In the genomic region with DNA sequence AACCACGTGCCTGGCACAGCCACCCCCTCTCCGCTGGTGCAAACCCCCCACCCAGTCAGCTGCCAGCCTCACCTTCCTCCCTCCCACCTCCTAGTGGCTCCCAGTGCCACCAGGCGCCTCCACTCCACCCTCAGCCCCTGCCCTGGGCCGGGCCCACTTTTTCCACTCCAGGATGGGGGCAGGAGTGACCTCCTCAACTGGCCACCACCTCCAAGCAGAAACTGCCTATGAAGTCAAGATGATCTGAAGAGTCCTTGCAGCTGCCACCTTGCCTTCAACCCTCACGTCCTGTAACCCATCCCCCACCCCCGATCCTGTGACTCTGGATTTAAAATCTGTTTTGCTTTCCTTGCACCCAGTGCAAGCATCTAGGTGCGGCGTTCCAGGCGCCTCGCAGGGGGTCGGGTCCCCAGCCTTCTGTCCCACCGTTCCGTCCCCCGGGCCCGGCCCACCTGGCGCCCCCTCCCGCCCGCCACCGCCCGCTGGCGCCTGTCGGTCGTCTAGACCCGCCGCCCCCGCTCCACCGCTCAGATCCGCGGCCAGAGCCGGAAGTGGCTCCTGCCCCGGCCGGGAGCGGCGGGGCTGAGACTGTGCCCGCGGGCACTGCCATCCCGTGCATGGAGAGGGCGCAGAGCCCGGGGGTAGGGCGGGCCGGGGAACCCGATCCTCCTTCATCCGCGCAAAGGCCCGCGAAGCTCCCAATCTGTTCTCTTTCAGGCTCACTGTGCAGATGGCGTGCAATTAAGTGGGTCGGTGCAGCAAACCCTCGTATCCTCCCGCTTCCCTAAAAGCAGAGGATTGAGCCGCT, we compare ENCODE assay signal across 8 cellular contexts. TPM values are rescaled to one million over a fixed set of nuclear protein-coding genes. Genes with fewer than 3 reads are reported as not detected.
DNase-seq lines count a peak whose midpoint lies in the region; ATAC-seq, FAIRE-seq and TF ChIP-seq lines count a peak whose summit lies in the region.

No MANE protein-coding gene starts in this region.

- POLR2A ChIA-PET in A673 (lab: Charles Lee; ENCODE audit: low non-redundant PET), result interaction anchor here (0.5 kb wide), 1 partner anchor 51 kb away, joined by 3 read pairs; no protein-coding TSS in a partner anchor

- peak overlapping the region; percentile 67 for H3K4me3 Mint-ChIP-seq in activated T-helper 17 cell treated with anti-CD3 and anti-CD28 coated beads, Interleukin-2, amount 50 U/mL, for 72 hours

- peak overlapping the region; percentile 77 for H3K4me2 ChIP-seq in osteoblast (ENCODE audit: insufficient read depth, low read length)

- WGBS in urinary bladder, result 8% methylated on average over 51 of the region's 51 CpGs

- H3K36me3 ChIP-seq in A673 (ENCODE audit: insufficient read depth, low read length, poor library complexity, severe bottlenecking) (peaks cover 5% of the 10 kb centered on the region), osteoblast (ENCODE audit: insufficient read depth, low read length) (peaks cover 8% of the 10 kb centered on the region), urinary bladder (ENCODE audit: insufficient read depth) (no peaks in the 10 kb centered on the region)

- peak; percentile 93 for ATAC-seq in activated T-helper 17 cell treated with anti-CD3 and anti-CD28 coated beads, Interleukin-2, amount 50 U/mL, for 72 hours (replicated peaks)

- no peaks in the 10 kb centered on the region for H3K4me1 Mint-ChIP-seq in activated T-helper 17 cell treated with anti-CD3 and anti-CD28 coated beads, Interleukin-2, amount 50 U/mL, for 72 hours

- CTCF ChIA-PET in A673 (lab: Charles Lee), result no interaction called here

- BruUV-seq in A673 (replicated peaks; lab: Mats Ljungman, UMichigan), result no TSS peak

- H3K9me3 Mint-ChIP-seq in activated T-helper 17 cell treated with anti-CD3 and anti-CD28 coated beads, Interleukin-2, amount 50 U/mL, for 72 hours, result no peaks in the 10 kb centered on the region

- H3K36me3 Mint-ChIP-seq in activated T-helper 17 cell treated with anti-CD3 and anti-CD28 coated beads, Interleukin-2, amount 50 U/mL, for 72 hours (ENCODE audit: low read depth), result no peaks in the 10 kb centered on the region

- peak overlapping the region; percentile 57 for H3K27ac ChIP-seq in A673 (ENCODE audit: low read depth, low read length, poor library complexity, severe bottlenecking)
- no peak overlapping the region for H3K27ac ChIP-seq in osteoblast (ENCODE audit: low read depth, low read length)
- H3K27ac ChIP-seq in urinary bladder (ENCODE audit: low read depth), result peak overlapping the region; percentile 83

- H3K27me3 ChIP-seq in A673 (replicated peaks; ENCODE audit: insufficient read depth, low read depth, low read length, poor library complexity) (no peaks in the 10 kb centered on the region), osteoblast (ENCODE audit: insufficient read depth, low read length) (no peaks in the 10 kb centered on the region)

- H2AFZ ChIP-seq in osteoblast (ENCODE audit: low read length), result peak overlapping the region; percentile 68

- DNase-seq in A673 (ENCODE audit: low spot score) (peak; percentile 34), GM19239 (ENCODE audit: insufficient read length, low spot score) (peak; percentile 62), NCI-H524 (lab: John Stamatoyannopoulos, UW) (peak; percentile 86 to 92), fibroblast of peridontal ligament (ENCODE audit: extremely low read depth) (peak; percentile 14), osteoblast (ENCODE audit: insufficient read length, low spot score, missing footprints) (peak; percentile 72), NCI-H187 treated with DMSO at 0.1 percent for 48 hours (lab: John Stamatoyannopoulos, UW) (no peak)

- peak; percentile 11 for FAIRE-seq in GM19239 (lab: Jason Lieb, UNC)

- H3K4me1 ChIP-seq in A673 (ENCODE audit: insufficient read depth, low read length, poor library complexity, severe bottlenecking) (no peaks in the 10 kb centered on the region), osteoblast (ENCODE audit: insufficient read depth, low read length) (peaks cover 10% of the 10 kb centered on the region), urinary bladder (ENCODE audit: insufficient read depth) (peaks cover 3% of the 10 kb centered on the region)

- H3K27me3 Mint-ChIP-seq in activated T-helper 17 cell treated with anti-CD3 and anti-CD28 coated beads, Interleukin-2, amount 50 U/mL, for 72 hours, result no peaks in the 10 kb centered on the region

- H3K9me3 ChIP-seq in A673 (ENCODE audit: low read depth, low read length, poor library complexity, severe bottlenecking) (no peaks in the 10 kb centered on the region), osteoblast (ENCODE audit: low read depth, low read length) (no peaks in the 10 kb centered on the region)

- H3K27ac Mint-ChIP-seq in activated T-helper 17 cell treated with anti-CD3 and anti-CD28 coated beads, Interleukin-2, amount 50 U/mL, for 72 hours, result peak overlapping the region; percentile 50

- H3K79me2 ChIP-seq in osteoblast (ENCODE audit: insufficient read depth, low read length), result no peaks in the 10 kb centered on the region

- H3K4me3 ChIP-seq in A673 (ENCODE audit: low read depth, low read length, poor library complexity, severe bottlenecking), result peak overlapping the region; percentile 45
- H3K4me3 ChIP-seq in osteoblast (ENCODE audit: insufficient read depth, low read length), result peak overlapping the region; percentile 60
- peak overlapping the region; percentile 47 for H3K4me3 ChIP-seq in urinary bladder (ENCODE audit: low read depth, low read length)

- H4K20me1 ChIP-seq in osteoblast (ENCODE audit: insufficient read depth, low read length), result no peaks in the 10 kb centered on the region

- intact Hi-C loops in A673 (cut with micrococcal nuclease; ENCODE audit: unreplicated experiment), result no loop called here

- no peak for TF ChIP-seq CTCF in A673 (conservative IDR thresholded peaks at IDR 0.05; ENCODE audit: low read depth, low read length)
- no peak for TF ChIP-seq CTCF in osteoblast (IDR thresholded peaks at IDR 0.05; ENCODE audit: extremely low read depth, low read depth, low read length)

RNA-seq across cellular contexts. Expression of gene GTF2I, which starts 51.2 kb away (rescaled TPM):
- total RNA-seq in A673 (2021) (250 and 270 TPM in 2 replicates), osteoblast (143 and 153 TPM in 2 replicates), urinary bladder (283 TPM)
- 100 to 1,000 TPM; 133 to 143 TPM for total RNA-seq in activated T-helper 17 cell treated with anti-CD3 and anti-CD28 coated beads, Interleukin-2, amount 50 U/mL, for 72 hours
- 65.7 TPM for polyA plus RNA-seq in urinary bladder
